Comparison of ENCODE assay signal across 13 cellular contexts in genomic region chr9:132194508-132194907, GRCh38. TPM values are rescaled to one million over a fixed set of nuclear protein-coding genes. Genes with fewer than 3 reads are reported as not detected.
DNase-seq lines count a peak whose midpoint lies in the region; ATAC-seq and TF ChIP-seq lines count a peak whose summit lies in the region.
"Had no signal": no experiment of that assay in that cellular context is flagged by ENCODE, and none has a peak within 500 bp of the region (broad histone marks: within the 10 kb centered on the region; RNA-seq: fewer than 3 reads in every experiment).

No MANE protein-coding gene starts in this region.

- peak; percentile 48 for DNase-seq in DMS 273 (lab: John Stamatoyannopoulos, UW; ENCODE audit: unreplicated experiment)
- no peak for DNase-seq in DMS 273 treated with DMSO at 0.1 percent for 48 hours (lab: John Stamatoyannopoulos, UW)
- peak; percentile 59 for DNase-seq in WERI-Rb-1
- DNase-seq in dorsolateral prefrontal cortex = no peak
- DNase-seq: CD4-positive, CD25-positive, alpha-beta regulatory T cell; GOT3; H9 had no signal

- H3K27ac ChIP-seq in WERI-Rb-1 = peak overlapping the region; percentile 93
- peak overlapping the region in 50 of 59 donors; percentile 26 to 99 (median 97) for H3K27ac ChIP-seq in dorsolateral prefrontal cortex
- H3K27ac ChIP-seq in temporal lobe (ENCODE audit: low read depth, low read length) = peak overlapping the region; percentile 97
- H3K27ac ChIP-seq: 22Rv1 had no signal

- peak; percentile 44; the same call in 1 of the 2 replicates for TF ChIP-seq CTCF in WERI-Rb-1 (IDR thresholded peaks at IDR 0.05; ENCODE audit: low read depth, low read length)
- peak in 15 of 56 donors; percentile 10 to 53 (median 19) for TF ChIP-seq CTCF in dorsolateral prefrontal cortex (IDR thresholded peaks at IDR 0.05 in 54 of 56, conservative IDR thresholded peaks at IDR 0.05 in 2 of 56; ENCODE audit: low read depth in 1 of 56, partially characterized antibody in 56 of 56)

- H3K4me3 ChIP-seq in WERI-Rb-1 (ENCODE audit: low read depth, low read length) (no peak overlapping the region), dorsolateral prefrontal cortex (no peak overlapping the region)
- H3K4me3 ChIP-seq: GM12878 had no signal

- no peaks in the 10 kb centered on the region for H3K9me3 ChIP-seq in WERI-Rb-1 (ENCODE audit: severe bottlenecking)

- peaks cover 35% of the 10 kb centered on the region for H3K36me3 ChIP-seq in WERI-Rb-1

- no peaks in the 10 kb centered on the region for H3K27me3 ChIP-seq in WERI-Rb-1 (ENCODE audit: insufficient read depth, low read depth, severe bottlenecking)
- no peaks in the 10 kb centered on the region for H3K27me3 ChIP-seq in dorsolateral prefrontal cortex

- no peak for ATAC-seq in HG03039 (IDR thresholded peaks at IDR 0.05; ENCODE audit: unreplicated experiment)
- ATAC-seq in HG03469 (IDR thresholded peaks at IDR 0.05; ENCODE audit: unreplicated experiment) = no peak
- ATAC-seq: GM12878, HepG2 had no signal

- intact Hi-C loops in dorsolateral prefrontal cortex (cut with DNase I) = no loop called here

RNA-seq across cellular contexts. Expression of gene NTNG2, which starts 32.6 kb away (rescaled TPM):
- 10 to 100 TPM; 21.7 to 81.3 (median 41.4) TPM for total RNA-seq in dorsolateral prefrontal cortex
- total RNA-seq in temporal lobe = 4.9 TPM

Comparison
In these comparisons a context has a peak if more than half of its experiments do, and no peak if none do; other contexts are left out.
1. DNase-seq: peak in DMS 273 (single experiment) and WERI-Rb-1 (single experiment); none in DMS 273 treated with DMSO at 0.1 percent for 48 hours (single experiment) and dorsolateral prefrontal cortex (0 of 10).
2. Peak in every context shown above with its lines, with median percentiles within 50 percentile points of each other: H3K27ac ChIP-seq.